8 cellular contexts compared by ENCODE assay signal in genomic region chr20:63977392-63978276, GRCh38. TPM values are rescaled to one million over a fixed set of nuclear protein-coding genes. Genes with fewer than 3 reads are reported as not detected.
DNase-seq lines count a peak whose midpoint lies in the region; ATAC-seq and TF ChIP-seq lines count a peak whose summit lies in the region.

No MANE protein-coding gene starts in this region.

- peak overlapping the region; percentile 76 for H3K4me3 Mint-ChIP-seq in activated CD8-positive, alpha-beta T cell treated with anti-CD3 and anti-CD28 coated beads for 36 hours
- H3K4me3 Mint-ChIP-seq in stimulated activated effector memory CD8-positive, alpha-beta T cell treated with anti-CD3 and anti-CD28 coated beads, Interleukin-12 subunit alpha, Interleukin-12 subunit beta, amount 100 ng/mL, for 72 hours = peak overlapping the region; percentile 93

- no peak for TF ChIP-seq CTCF in AG10803 (conservative IDR thresholded peaks at IDR 0.05; ENCODE audit: low read length)
- TF ChIP-seq CTCF in activated CD8-positive, alpha-beta T cell treated with anti-CD3 and anti-CD28 coated beads for 36 hours (IDR thresholded peaks at IDR 0.05) = no peak
- no peak for TF ChIP-seq CTCF in fibroblast of pulmonary artery (IDR thresholded peaks at IDR 0.05; ENCODE audit: low read length, missing control alignments)

- H3K4me3 ChIP-seq in AG10803 (ENCODE audit: low read length) (no peak overlapping the region), fibroblast of pulmonary artery (replicated peaks; ENCODE audit: low read depth, low read length) (no peak overlapping the region)

- CTCF ChIA-PET in activated CD8-positive, alpha-beta T cell treated with anti-CD3 and anti-CD28 coated beads for 36 hours (lab: Charles Lee) = interaction anchor here (1.1 to 1.7 kb wide), 2 partner anchors 61 to 80 kb away, joined by 6 to 15 read pairs; no protein-coding TSS in a partner anchor

- peaks cover 26% of the 10 kb centered on the region for H3K36me3 Mint-ChIP-seq in activated CD8-positive, alpha-beta T cell treated with anti-CD3 and anti-CD28 coated beads for 36 hours (ENCODE audit: low read depth)
- H3K36me3 Mint-ChIP-seq in stimulated activated effector memory CD8-positive, alpha-beta T cell treated with anti-CD3 and anti-CD28 coated beads, Interleukin-12 subunit alpha, Interleukin-12 subunit beta, amount 100 ng/mL, for 72 hours = peaks cover 78% of the 10 kb centered on the region

- DNase-seq in AG10803 (ENCODE audit: low read depth) (peak; percentile 32), fibroblast of pulmonary artery (ENCODE audit: low read depth) (peak; percentile 63), NCI-H526 treated with DMSO at 0.1 percent for 48 hours (lab: John Stamatoyannopoulos, UW) (no peak), epidermal melanocyte (ENCODE audit: insufficient read length, low spot score) (no peak)
- DNase-seq in activated CD8-positive, alpha-beta T cell treated with anti-CD3 and anti-CD28 coated beads for 36 hours = peak; percentile 87
- DNase-seq in stimulated activated effector memory CD8-positive, alpha-beta T cell treated with anti-CD3 and anti-CD28 coated beads, Interleukin-12 subunit alpha, Interleukin-12 subunit beta, amount 100 ng/mL, for 72 hours (ENCODE audit: low spot score in 2 of 2) = peak; percentile 45 to 83

- H3K27ac Mint-ChIP-seq in activated CD8-positive, alpha-beta T cell treated with anti-CD3 and anti-CD28 coated beads for 36 hours = peak overlapping the region; percentile 88
- H3K27ac Mint-ChIP-seq in stimulated activated effector memory CD8-positive, alpha-beta T cell treated with anti-CD3 and anti-CD28 coated beads, Interleukin-12 subunit alpha, Interleukin-12 subunit beta, amount 100 ng/mL, for 72 hours = peak overlapping the region; percentile 95

- H3K36me3 ChIP-seq in KOPT-K1 (ENCODE audit: insufficient read depth, low read length) = peaks cover 4% of the 10 kb centered on the region; the same call in 1 of the 2 replicates

- H3K9me3 ChIP-seq in KOPT-K1 (ENCODE audit: insufficient read depth, low read length, poor library complexity, severe bottlenecking) = no peaks in the 10 kb centered on the region

- H3K27ac ChIP-seq in KOPT-K1 (ENCODE audit: low read depth, low read length, poor library complexity, severe bottlenecking) = peak overlapping the region; percentile 88

- POLR2A ChIA-PET in activated CD8-positive, alpha-beta T cell treated with anti-CD3 and anti-CD28 coated beads for 36 hours (lab: Charles Lee) = interaction anchor here (0.7 to 1.3 kb wide), 6 partner anchors 10 to 102 kb away, joined by 3 to 4 read pairs (median 4); partner anchors contain the start of gene RGS19

- ATAC-seq in activated CD8-positive, alpha-beta T cell treated with anti-CD3 and anti-CD28 coated beads for 36 hours = peak; percentile 47
- ATAC-seq in stimulated activated effector memory CD8-positive, alpha-beta T cell treated with anti-CD3 and anti-CD28 coated beads, Interleukin-12 subunit alpha, Interleukin-12 subunit beta, amount 100 ng/mL, for 72 hours = peak; percentile 71
- ATAC-seq in HG03025 (IDR thresholded peaks at IDR 0.05; ENCODE audit: low FRiP score, unreplicated experiment) = no peak

- peaks cover 54% of the 10 kb centered on the region for H3K4me1 Mint-ChIP-seq in activated CD8-positive, alpha-beta T cell treated with anti-CD3 and anti-CD28 coated beads for 36 hours (ENCODE audit: low read depth)
- peaks cover 72% of the 10 kb centered on the region for H3K4me1 Mint-ChIP-seq in stimulated activated effector memory CD8-positive, alpha-beta T cell treated with anti-CD3 and anti-CD28 coated beads, Interleukin-12 subunit alpha, Interleukin-12 subunit beta, amount 100 ng/mL, for 72 hours

- H3K27me3 Mint-ChIP-seq in activated CD8-positive, alpha-beta T cell treated with anti-CD3 and anti-CD28 coated beads for 36 hours = no peaks in the 10 kb centered on the region

- no peaks in the 10 kb centered on the region for H3K9me3 Mint-ChIP-seq in activated CD8-positive, alpha-beta T cell treated with anti-CD3 and anti-CD28 coated beads for 36 hours
- no peaks in the 10 kb centered on the region for H3K9me3 Mint-ChIP-seq in stimulated activated effector memory CD8-positive, alpha-beta T cell treated with anti-CD3 and anti-CD28 coated beads, Interleukin-12 subunit alpha, Interleukin-12 subunit beta, amount 100 ng/mL, for 72 hours

- intact Hi-C loops in activated CD8-positive, alpha-beta T cell treated with anti-CD3 and anti-CD28 coated beads for 36 hours (cut with micrococcal nuclease) = loop anchor here (10.0 kb wide), 1 partner anchor 87 kb away; the partner anchor contains the start of gene TCEA2

RNA-seq across cellular contexts. Expression of gene SAMD10, which starts 1.8 kb away (rescaled TPM):
- 10 to 100 TPM; 17.4 to 17.5 TPM for total RNA-seq in activated CD8-positive, alpha-beta T cell treated with anti-CD3 and anti-CD28 coated beads for 36 hours

RNA-seq across cellular contexts. Expression of gene PRPF6, which starts 3.3 kb away (rescaled TPM):
- 10 to 100 TPM; 53.0 to 55.5 TPM for total RNA-seq in activated CD8-positive, alpha-beta T cell treated with anti-CD3 and anti-CD28 coated beads for 36 hours

RNA-seq across cellular contexts. Expression of gene ZNF512B, which starts 7.9 kb away (rescaled TPM):
- 1 to 10 TPM; 7.5 to 8.6 TPM for total RNA-seq in activated CD8-positive, alpha-beta T cell treated with anti-CD3 and anti-CD28 coated beads for 36 hours

RNA-seq across cellular contexts. Expression of gene UCKL1, which starts 21.4 kb away (rescaled TPM):
- total RNA-seq in activated CD8-positive, alpha-beta T cell treated with anti-CD3 and anti-CD28 coated beads for 36 hours = 10 to 100 TPM; 31.5 to 32.6 TPM

RNA-seq across cellular contexts. Expression of gene C20orf204, which starts 58.3 kb away (rescaled TPM):
- total RNA-seq in activated CD8-positive, alpha-beta T cell treated with anti-CD3 and anti-CD28 coated beads for 36 hours = 1 to 10 TPM; 2.8 to 4.7 TPM

Comparison
In these comparisons a context has a peak if more than half of its experiments do, and no peak if none do; other contexts are left out.
1. DNase-seq: peak in AG10803 (single experiment), activated CD8-positive, alpha-beta T cell treated with anti-CD3 and anti-CD28 coated beads for 36 hours (single experiment), fibroblast of pulmonary artery (single experiment) and stimulated activated effector memory CD8-positive, alpha-beta T cell treated with anti-CD3 and anti-CD28 coated beads, Interleukin-12 subunit alpha, Interleukin-12 subunit beta, amount 100 ng/mL, for 72 hours (2 of 2); none in NCI-H526 treated with DMSO at 0.1 percent for 48 hours (single experiment) and epidermal melanocyte (single experiment).